Comparison of ENCODE assay signal across 8 cellular contexts in genomic region chr2:175251425-175252041, GRCh38.
A peak's percentile ranks its signal among the peaks of the same experiment; 100 is the strongest.
DNase-seq lines count a peak whose midpoint lies in the region; ATAC-seq and TF ChIP-seq lines count a peak whose summit lies in the region.

No MANE protein-coding gene starts in this region.

- no peaks in the 10 kb centered on the region for H3K9me3 Mint-ChIP-seq in activated naive CD4-positive, alpha-beta T cell treated with anti-CD3 and anti-CD28 coated beads for 36 hours

- 22 to 23% methylated on average over 5 of the region's 5 CpGs for WGBS in upper lobe of left lung, 2 donors

- no peak overlapping the region for H3K4me2 ChIP-seq in MM.1S (ENCODE audit: low read depth, low read length)

- no peaks in the 10 kb centered on the region for H3K9me3 ChIP-seq in MM.1S (replicated peaks; ENCODE audit: insufficient read depth, low read length)
- H3K9me3 ChIP-seq in WERI-Rb-1 (ENCODE audit: severe bottlenecking) = no peaks in the 10 kb centered on the region
- no peaks in the 10 kb centered on the region for H3K9me3 ChIP-seq in upper lobe of left lung

- no peaks in the 10 kb centered on the region for H3K27me3 ChIP-seq in MM.1S (replicated peaks; ENCODE audit: insufficient read depth, low read length)
- H3K27me3 ChIP-seq in WERI-Rb-1 (ENCODE audit: insufficient read depth, low read depth, severe bottlenecking) = no peaks in the 10 kb centered on the region
- no peaks in the 10 kb centered on the region for H3K27me3 ChIP-seq in upper lobe of left lung

- H3K4me3 ChIP-seq in MM.1S (ENCODE audit: low read length) = no peak overlapping the region
- no peak overlapping the region for H3K4me3 ChIP-seq in WERI-Rb-1 (ENCODE audit: low read depth, low read length)
- H3K4me3 ChIP-seq in upper lobe of left lung = no peak overlapping the region

- H3K27ac ChIP-seq in MM.1S (ENCODE audit: low read length) (no peak overlapping the region), WERI-Rb-1 (no peak overlapping the region), upper lobe of left lung (no peak overlapping the region)

- no peak overlapping the region for H3K4me3 Mint-ChIP-seq in activated naive CD4-positive, alpha-beta T cell treated with anti-CD3 and anti-CD28 coated beads for 36 hours

- peaks cover 20% of the 10 kb centered on the region for H3K27me3 Mint-ChIP-seq in activated naive CD4-positive, alpha-beta T cell treated with anti-CD3 and anti-CD28 coated beads for 36 hours (ENCODE audit: low read depth)

- H3K79me2 ChIP-seq in MM.1S (ENCODE audit: low read length) = no peaks in the 10 kb centered on the region

- TF ChIP-seq CTCF in MM.1S (IDR thresholded peaks at IDR 0.05; ENCODE audit: low read length) (peak; percentile 73), WERI-Rb-1 (IDR thresholded peaks at IDR 0.05; ENCODE audit: low read depth, low read length) (peak; percentile 43; the same call in 1 of the 2 replicates), upper lobe of left lung (IDR thresholded peaks at IDR 0.05) (peak in 5 of 6 experiments; percentile 10 to 37 (median 33))

- no peak for TF ChIP-seq POLR2A in upper lobe of left lung (IDR thresholded peaks at IDR 0.05)

- no peak for TF ChIP-seq EP300 in upper lobe of left lung (IDR thresholded peaks at IDR 0.05)

- H3K9me2 ChIP-seq in MM.1S (replicated peaks; ENCODE audit: insufficient read depth, low read length) = no peaks in the 10 kb centered on the region

- no peak for ATAC-seq in upper lobe of left lung (ENCODE audit: low FRiP score in 2 of 2)
- ATAC-seq in GM19463 (IDR thresholded peaks at IDR 0.05; ENCODE audit: unreplicated experiment) = no peak
- ATAC-seq in HG03520 (IDR thresholded peaks at IDR 0.05; ENCODE audit: unreplicated experiment) = no peak

- H3K36me3 Mint-ChIP-seq in activated naive CD4-positive, alpha-beta T cell treated with anti-CD3 and anti-CD28 coated beads for 36 hours (ENCODE audit: low read depth) = no peaks in the 10 kb centered on the region

- intact Hi-C loops in activated naive CD4-positive, alpha-beta T cell treated with anti-CD3 and anti-CD28 coated beads for 36 hours (cut with micrococcal nuclease) = loop anchor here (1.0 to 2.0 kb wide), 2 partner anchors 31 to 845 kb away; no protein-coding TSS in a partner anchor

- no peak overlapping the region for H3K9ac ChIP-seq in MM.1S (ENCODE audit: low read length)

- no peak overlapping the region for H3K27ac Mint-ChIP-seq in activated naive CD4-positive, alpha-beta T cell treated with anti-CD3 and anti-CD28 coated beads for 36 hours

- no peaks in the 10 kb centered on the region for H3K4me1 ChIP-seq in MM.1S (ENCODE audit: low read length)
- H3K4me1 ChIP-seq in upper lobe of left lung = no peaks in the 10 kb centered on the region

- no peaks in the 10 kb centered on the region for H3K36me3 ChIP-seq in MM.1S (replicated peaks; ENCODE audit: insufficient read depth, low read length)
- H3K36me3 ChIP-seq in WERI-Rb-1 = no peaks in the 10 kb centered on the region
- H3K36me3 ChIP-seq in upper lobe of left lung = no peaks in the 10 kb centered on the region

- DNase-seq in activated naive CD4-positive, alpha-beta T cell treated with anti-CD3 and anti-CD28 coated beads for 36 hours = peak; percentile 12
- no peak for DNase-seq in activated naive CD4-positive, alpha-beta T cell treated with Interleukin-2 at 50 U/mL for 16 hours
- DNase-seq in MM.1S (peak; percentile 54), WERI-Rb-1 (peak; percentile 9), iPS DF 4.7 (ENCODE audit: extremely low read depth, low spot score) (peak; percentile 2), upper lobe of left lung (no peak)

- no peaks in the 10 kb centered on the region for H3F3A ChIP-seq in MM.1S (ENCODE audit: insufficient read depth, low read length)

- no peaks in the 10 kb centered on the region for H3K4me1 Mint-ChIP-seq in activated naive CD4-positive, alpha-beta T cell treated with anti-CD3 and anti-CD28 coated beads for 36 hours (ENCODE audit: low read depth)

- no peak overlapping the region for H2AFZ ChIP-seq in MM.1S (ENCODE audit: low read length)

- CTCF ChIA-PET in activated naive CD4-positive, alpha-beta T cell treated with anti-CD3 and anti-CD28 coated beads for 36 hours (lab: Charles Lee) = interaction anchor here (0.6 to 4.0 kb wide), 30 partner anchors 8 to 845 kb away, joined by 3 to 58 read pairs (median 4); no protein-coding TSS in a partner anchor

- H4K20me1 ChIP-seq in MM.1S (ENCODE audit: insufficient read depth, low read length) = no peaks in the 10 kb centered on the region

Comparison
In these comparisons a context has a peak if more than half of its experiments do, and no peak if none do; other contexts are left out.
1. DNase-seq: peak in activated naive CD4-positive, alpha-beta T cell treated with anti-CD3 and anti-CD28 coated beads for 36 hours (single experiment), MM.1S (single experiment), WERI-Rb-1 (single experiment) and iPS DF 4.7 (single experiment); none in activated naive CD4-positive, alpha-beta T cell treated with Interleukin-2 at 50 U/mL for 16 hours (single experiment) and upper lobe of left lung (0 of 2).
2. Peak in every context shown above with its lines, with median percentiles within 50 percentile points of each other: CTCF ChIP-seq.